10 cellular contexts compared by ENCODE assay signal in the genomic region with DNA sequence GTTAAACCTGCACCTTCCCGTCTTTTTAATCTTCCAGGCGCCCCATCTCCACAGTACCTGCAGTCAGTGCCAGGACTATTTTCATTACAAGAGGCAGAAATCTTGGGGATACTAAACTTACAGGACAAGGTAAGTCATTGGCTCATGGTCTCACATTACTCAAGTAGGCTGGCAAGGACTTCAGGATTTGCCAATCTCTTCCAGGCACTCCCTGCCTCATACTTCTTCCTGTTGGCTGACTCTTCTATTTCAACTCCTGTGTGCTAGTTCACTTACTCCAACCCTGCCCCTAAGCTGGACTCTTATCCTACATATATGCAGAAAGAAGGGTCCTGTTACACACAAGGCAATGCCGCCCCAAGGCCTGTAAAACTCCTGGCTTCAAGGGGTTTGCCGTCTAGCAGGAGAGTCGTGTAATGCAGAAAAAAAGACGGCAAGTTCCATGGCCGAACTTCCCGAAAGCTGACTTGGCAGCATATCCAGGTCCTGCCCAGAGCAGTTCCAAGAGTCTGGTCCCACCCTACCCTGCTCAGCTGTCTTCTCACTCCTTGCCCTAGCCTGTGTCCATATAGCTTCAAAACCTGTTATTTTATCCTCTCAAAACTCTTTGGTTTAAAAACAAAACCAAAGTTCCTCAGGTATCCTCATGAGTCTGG. TPM values are rescaled to one million over a fixed set of nuclear protein-coding genes. Genes with fewer than 3 reads are reported as not detected.
DNase-seq lines count a peak whose midpoint lies in the region; ATAC-seq and TF ChIP-seq lines count a peak whose summit lies in the region.
"Had no signal": no experiment of that assay in that cellular context is flagged by ENCODE, and none has a peak within 500 bp of the region (broad histone marks: within the 10 kb centered on the region; RNA-seq: fewer than 3 reads in every experiment).

No MANE protein-coding gene starts in this region.

- intact Hi-C loops in activated CD4-positive, alpha-beta T cell treated with anti-CD3 and anti-CD28 coated beads for 36 hours (cut with DNase I, micrococcal nuclease), result no loop called here

- no peak for TF ChIP-seq CTCF in osteocyte (IDR thresholded peaks at IDR 0.05)

- H3K36me3 ChIP-seq in MG63, result no peaks in the 10 kb centered on the region; the same call in 1 of the 2 replicates

- H3K4me1 Mint-ChIP-seq in activated CD4-positive, alpha-beta T cell treated with anti-CD3 and anti-CD28 coated beads for 36 hours, result peaks cover 60% of the 10 kb centered on the region
- H3K4me1 Mint-ChIP-seq in osteocyte (ENCODE audit: unreplicated experiment), result peaks cover 29% of the 10 kb centered on the region

- no peaks in the 10 kb centered on the region for H3K9me3 Mint-ChIP-seq in activated CD4-positive, alpha-beta T cell treated with anti-CD3 and anti-CD28 coated beads for 36 hours (ENCODE audit: low read depth)
- no peaks in the 10 kb centered on the region for H3K9me3 Mint-ChIP-seq in osteocyte (ENCODE audit: unreplicated experiment)
- H3K9me3 Mint-ChIP-seq: GM23338 had no signal

- no peak overlapping the region for H3K4me3 ChIP-seq in MG63
- H3K4me3 ChIP-seq: GM23338 had no signal

- no peaks in the 10 kb centered on the region for H3K27me3 Mint-ChIP-seq in activated CD4-positive, alpha-beta T cell treated with anti-CD3 and anti-CD28 coated beads for 36 hours
- H3K27me3 Mint-ChIP-seq in osteocyte (ENCODE audit: unreplicated experiment), result no peaks in the 10 kb centered on the region

- H3K36me3 Mint-ChIP-seq in activated CD4-positive, alpha-beta T cell treated with anti-CD3 and anti-CD28 coated beads for 36 hours (ENCODE audit: low read depth), result peaks cover 13% of the 10 kb centered on the region
- peaks cover 2% of the 10 kb centered on the region for H3K36me3 Mint-ChIP-seq in osteocyte (ENCODE audit: unreplicated experiment)

- POLR2A ChIA-PET in activated CD4-positive, alpha-beta T cell treated with anti-CD3 and anti-CD28 coated beads for 36 hours (lab: Charles Lee), result interaction anchor here (1.1 kb wide), 1 partner anchor 33 kb away, joined by 3 read pairs; no protein-coding TSS in a partner anchor

- peak overlapping the region; percentile 84 for H3K27ac Mint-ChIP-seq in activated CD4-positive, alpha-beta T cell treated with anti-CD3 and anti-CD28 coated beads for 36 hours
- no peak overlapping the region for H3K27ac Mint-ChIP-seq in osteocyte (ENCODE audit: unreplicated experiment)
- H3K27ac Mint-ChIP-seq: GM23338 had no signal

- H3K4me3 Mint-ChIP-seq in activated CD4-positive, alpha-beta T cell treated with anti-CD3 and anti-CD28 coated beads for 36 hours, result no peak overlapping the region
- no peak overlapping the region for H3K4me3 Mint-ChIP-seq in osteocyte (ENCODE audit: unreplicated experiment)
- H3K4me3 Mint-ChIP-seq: GM23338 had no signal

- no peak for ATAC-seq in activated CD4-positive, alpha-beta T cell treated with anti-CD3 and anti-CD28 coated beads for 36 hours
- ATAC-seq in HG03521 (IDR thresholded peaks at IDR 0.05; ENCODE audit: unreplicated experiment), result no peak
- ATAC-seq: GM23338 had no signal

- CTCF ChIA-PET in activated CD4-positive, alpha-beta T cell treated with anti-CD3 and anti-CD28 coated beads for 36 hours (lab: Charles Lee), result interaction anchor here (0.8 to 2.6 kb wide), 7 partner anchors 10 to 136 kb away, joined by 3 to 17 read pairs (median 5); a partner anchor contains a TSS

- no peaks in the 10 kb centered on the region for H3K27me3 ChIP-seq in MG63

- H3K9me3 ChIP-seq in MG63, result no peaks in the 10 kb centered on the region; the same call in 1 of the 2 replicates

- peak overlapping the region; percentile 74 for H3K27ac ChIP-seq in epithelial cell of prostate

- DNase-seq in activated CD4-positive, alpha-beta T cell treated with anti-CD3 and anti-CD28 coated beads for 36 hours, result no peak
- DNase-seq in activated CD4-positive, alpha-beta T cell treated with anti-CD3 and anti-CD28 coated beads, Interleukin-2, amount 50 U/mL, for 1 hour, result no peak
- DNase-seq in MG63 (peak; percentile 43), epithelial cell of prostate (ENCODE audit: low read depth, low spot score) (peak; percentile 45), osteocyte (ENCODE audit: extremely low spot score, unreplicated experiment) (peak; percentile 73), epidermal melanocyte (ENCODE audit: insufficient read length, low spot score) (no peak), retina (no peak)
- DNase-seq: NCI-H345 had no signal

RNA-seq across cellular contexts. Expression of a gene that starts 14.8 kb away (rescaled TPM):
- total RNA-seq in activated CD4-positive, alpha-beta T cell treated with anti-CD3 and anti-CD28 coated beads for 36 hours, result 10 to 100 TPM; 23.7 to 26.8 TPM
- total RNA-seq in MG63 (2014; rRNA removed; shearing (Covaris generic); ENCODE audit: low replicate concordance), result 3.0 and 6.9 TPM in 2 replicates
- total RNA-seq in osteocyte, result 20.8 and 21.4 TPM in 2 replicates

Comparison
In these comparisons a context has a peak if more than half of its experiments do, and no peak if none do; other contexts are left out.
1. DNase-seq: peak in MG63 (single experiment), epithelial cell of prostate (single experiment) and osteocyte (single experiment); none in activated CD4-positive, alpha-beta T cell treated with anti-CD3 and anti-CD28 coated beads for 36 hours (single experiment), activated CD4-positive, alpha-beta T cell treated with anti-CD3 and anti-CD28 coated beads, Interleukin-2, amount 50 U/mL, for 1 hour (single experiment), epidermal melanocyte (single experiment) and retina (single experiment).